Comparison of ENCODE assay signal across 1 cellular context in the genomic region with DNA sequence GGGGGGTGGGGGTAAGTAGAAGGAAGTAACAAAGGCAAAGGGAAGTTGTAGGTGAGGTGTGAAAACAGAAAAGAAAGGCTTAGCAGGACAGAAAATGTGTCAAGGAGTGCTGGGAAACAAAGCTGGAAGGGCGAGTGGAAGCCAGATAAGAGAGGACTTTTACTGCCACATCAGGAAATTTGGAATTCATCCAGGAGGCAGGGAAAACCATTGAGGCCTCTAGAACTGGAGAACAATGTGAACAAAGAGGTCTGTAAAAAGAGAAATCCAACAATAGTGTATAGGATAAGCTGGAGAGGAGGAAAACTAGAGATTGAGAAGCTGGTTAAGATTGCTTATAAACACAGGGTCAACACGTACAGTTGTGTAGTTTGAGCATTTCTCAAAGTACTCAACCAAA.
TF ChIP-seq lines count a peak whose summit lies in the region.

No MANE protein-coding gene starts in this region.

TF ChIP-seq in GM23338, 12 proteins besides CTCF, POLR2A, EP300 and RAD21 (continued from another document):
- TF ChIP-seq, protein P1, sequence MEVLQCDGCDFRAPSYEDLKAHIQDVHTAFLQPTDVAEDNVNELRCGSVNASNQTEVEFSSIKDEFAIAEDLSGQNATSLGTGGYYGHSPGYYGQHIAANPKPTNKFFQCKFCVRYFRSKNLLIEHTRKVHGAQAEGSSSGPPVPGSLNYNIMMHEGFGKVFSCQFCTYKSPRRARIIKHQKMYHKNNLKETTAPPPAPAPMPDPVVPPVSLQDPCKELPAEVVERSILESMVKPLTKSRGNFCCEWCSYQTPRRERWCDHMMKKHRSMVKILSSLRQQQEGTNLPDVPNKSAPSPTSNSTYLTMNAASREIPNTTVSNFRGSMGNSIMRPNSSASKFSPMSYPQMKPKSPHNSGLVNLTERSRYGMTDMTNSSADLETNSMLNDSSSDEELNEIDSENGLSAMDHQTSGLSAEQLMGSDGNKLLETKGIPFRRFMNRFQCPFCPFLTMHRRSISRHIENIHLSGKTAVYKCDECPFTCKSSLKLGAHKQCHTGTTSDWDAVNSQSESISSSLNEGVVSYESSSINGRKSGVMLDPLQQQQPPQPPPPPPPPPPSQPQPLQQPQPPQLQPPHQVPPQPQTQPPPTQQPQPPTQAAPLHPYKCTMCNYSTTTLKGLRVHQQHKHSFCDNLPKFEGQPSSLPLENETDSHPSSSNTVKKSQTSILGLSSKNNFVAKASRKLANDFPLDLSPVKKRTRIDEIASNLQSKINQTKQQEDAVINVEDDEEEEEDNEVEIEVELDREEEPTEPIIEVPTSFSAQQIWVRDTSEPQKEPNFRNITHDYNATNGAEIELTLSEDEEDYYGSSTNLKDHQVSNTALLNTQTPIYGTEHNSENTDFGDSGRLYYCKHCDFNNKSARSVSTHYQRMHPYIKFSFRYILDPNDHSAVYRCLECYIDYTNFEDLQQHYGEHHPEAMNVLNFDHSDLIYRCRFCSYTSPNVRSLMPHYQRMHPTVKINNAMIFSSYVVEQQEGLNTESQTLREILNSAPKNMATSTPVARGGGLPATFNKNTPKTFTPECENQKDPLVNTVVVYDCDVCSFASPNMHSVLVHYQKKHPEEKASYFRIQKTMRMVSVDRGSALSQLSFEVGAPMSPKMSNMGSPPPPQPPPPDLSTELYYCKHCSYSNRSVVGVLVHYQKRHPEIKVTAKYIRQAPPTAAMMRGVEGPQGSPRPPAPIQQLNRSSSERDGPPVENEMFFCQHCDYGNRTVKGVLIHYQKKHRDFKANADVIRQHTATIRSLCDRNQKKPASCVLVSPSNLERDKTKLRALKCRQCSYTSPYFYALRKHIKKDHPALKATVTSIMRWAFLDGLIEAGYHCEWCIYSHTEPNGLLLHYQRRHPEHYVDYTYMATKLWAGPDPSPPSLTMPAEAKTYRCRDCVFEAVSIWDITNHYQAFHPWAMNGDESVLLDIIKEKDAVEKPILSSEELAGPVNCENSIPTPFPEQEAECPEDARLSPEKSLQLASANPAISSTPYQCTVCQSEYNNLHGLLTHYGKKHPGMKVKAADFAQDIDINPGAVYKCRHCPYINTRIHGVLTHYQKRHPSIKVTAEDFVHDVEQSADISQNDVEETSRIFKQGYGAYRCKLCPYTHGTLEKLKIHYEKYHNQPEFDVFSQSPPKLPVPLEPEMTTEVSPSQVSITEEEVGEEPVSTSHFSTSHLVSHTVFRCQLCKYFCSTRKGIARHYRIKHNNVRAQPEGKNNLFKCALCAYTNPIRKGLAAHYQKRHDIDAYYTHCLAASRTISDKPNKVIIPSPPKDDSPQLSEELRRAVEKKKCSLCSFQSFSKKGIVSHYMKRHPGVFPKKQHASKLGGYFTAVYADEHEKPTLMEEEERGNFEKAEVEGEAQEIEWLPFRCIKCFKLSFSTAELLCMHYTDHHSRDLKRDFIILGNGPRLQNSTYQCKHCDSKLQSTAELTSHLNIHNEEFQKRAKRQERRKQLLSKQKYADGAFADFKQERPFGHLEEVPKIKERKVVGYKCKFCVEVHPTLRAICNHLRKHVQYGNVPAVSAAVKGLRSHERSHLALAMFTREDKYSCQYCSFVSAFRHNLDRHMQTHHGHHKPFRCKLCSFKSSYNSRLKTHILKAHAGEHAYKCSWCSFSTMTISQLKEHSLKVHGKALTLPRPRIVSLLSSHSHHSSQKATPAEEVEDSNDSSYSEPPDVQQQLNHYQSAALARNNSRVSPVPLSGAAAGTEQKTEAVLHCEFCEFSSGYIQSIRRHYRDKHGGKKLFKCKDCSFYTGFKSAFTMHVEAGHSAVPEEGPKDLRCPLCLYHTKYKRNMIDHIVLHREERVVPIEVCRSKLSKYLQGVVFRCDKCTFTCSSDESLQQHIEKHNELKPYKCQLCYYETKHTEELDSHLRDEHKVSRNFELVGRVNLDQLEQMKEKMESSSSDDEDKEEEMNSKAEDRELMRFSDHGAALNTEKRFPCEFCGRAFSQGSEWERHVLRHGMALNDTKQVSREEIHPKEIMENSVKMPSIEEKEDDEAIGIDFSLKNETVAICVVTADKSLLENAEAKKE (CRISPR knock-in tag; IDR thresholded peaks at IDR 0.05) = no peak
- TF ChIP-seq STAT1 (IDR thresholded peaks at IDR 0.05; ENCODE audit: unreplicated experiment) = no peak
- TF ChIP-seq ZNF114 (CRISPR knock-in tag; IDR thresholded peaks at IDR 0.05) = no peak
- TF ChIP-seq NANOG (IDR thresholded peaks at IDR 0.05; ENCODE audit: borderline replicate concordance) = no peak
- no peak for TF ChIP-seq EZH2 (IDR thresholded peaks at IDR 0.05; ENCODE audit: low read depth, unreplicated experiment)
TF ChIP-seq in GM23338: peak in this region for 0.
